ENCODE assay signal across 1 cellular context in the genomic region with DNA sequence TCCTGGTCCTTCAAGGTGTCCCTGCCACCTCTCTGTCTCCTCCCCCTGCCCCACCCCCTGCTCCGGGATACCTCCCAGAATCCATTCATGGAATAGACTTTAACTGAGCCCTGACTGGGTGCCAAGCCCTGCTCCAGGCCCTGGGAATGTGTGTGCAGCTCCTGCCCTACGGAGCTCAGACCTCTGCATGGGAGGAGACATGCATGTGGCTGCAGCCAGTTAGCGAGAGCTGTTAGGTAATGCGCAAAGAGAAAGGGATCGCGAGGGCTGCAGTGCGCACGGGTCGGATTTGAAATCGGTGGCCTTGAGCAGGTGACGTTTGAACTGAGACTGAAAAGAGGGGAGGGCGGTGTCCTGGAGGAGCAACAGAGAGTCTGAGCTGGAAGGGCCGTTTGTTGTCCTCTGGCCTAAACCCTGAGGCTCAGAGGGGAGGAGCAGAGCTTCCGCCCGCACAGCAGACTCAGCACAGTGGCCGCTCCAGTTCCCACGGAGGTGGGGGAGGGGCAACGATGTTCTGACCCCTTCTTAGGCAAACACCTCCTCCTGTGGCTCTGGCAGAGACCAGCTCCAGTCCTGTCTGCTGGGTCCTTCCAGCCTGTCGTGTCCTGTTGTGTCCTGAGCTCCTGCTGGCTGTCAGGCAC.
TF ChIP-seq lines count a peak whose summit lies in the region.

No MANE protein-coding gene starts in this region.

TF ChIP-seq in HepG2, 621 proteins besides CTCF, POLR2A, EP300 and RAD21 (continued from another document and continues in another):
- TF ChIP-seq ZNF296 (CRISPR knock-in tag; conservative IDR thresholded peaks at IDR 0.05): peak; percentile 90; the same call in 1 of the 2 replicates
- no peak for TF ChIP-seq KMT2B (CRISPR knock-in tag; IDR thresholded peaks at IDR 0.05)
- 0 out of 2 replicates have a peak, but pooled peaks have one; percentile 32 for TF ChIP-seq ZNF432 (CRISPR knock-in tag; IDR thresholded peaks at IDR 0.05; ENCODE audit: borderline replicate concordance)
- TF ChIP-seq REL (CRISPR knock-in tag; conservative IDR thresholded peaks at IDR 0.05): no peak
- TF ChIP-seq ZNF564 (CRISPR knock-in tag; IDR thresholded peaks at IDR 0.05): no peak
- no peak for TF ChIP-seq ISL2 (CRISPR knock-in tag; IDR thresholded peaks at IDR 0.05)
- no peak for TF ChIP-seq ZNF776 (CRISPR knock-in tag; IDR thresholded peaks at IDR 0.05)
- TF ChIP-seq HES4 (CRISPR knock-in tag; IDR thresholded peaks at IDR 0.05; ENCODE audit: borderline replicate concordance): peak; percentile 50; the same call in 1 of the 2 replicates
- peak; percentile 46; the same call in 1 of the 2 replicates for TF ChIP-seq KDM6A (CRISPR knock-in tag; IDR thresholded peaks at IDR 0.05; ENCODE audit: low read depth)
- no peak; the same call in 1 of the 2 replicates for TF ChIP-seq ZNF205 (CRISPR knock-in tag; IDR thresholded peaks at IDR 0.05)
- TF ChIP-seq PITX1 (CRISPR knock-in tag; IDR thresholded peaks at IDR 0.05): no peak; the same call in 1 of the 2 replicates
- TF ChIP-seq RCOR2 (CRISPR knock-in tag; IDR thresholded peaks at IDR 0.05): no peak
- TF ChIP-seq KAT2B (IDR thresholded peaks at IDR 0.05; ENCODE audit: borderline replicate concordance, low read depth, low read length): no peak
- TF ChIP-seq SOX5 (CRISPR knock-in tag; IDR thresholded peaks at IDR 0.05; ENCODE audit: borderline replicate concordance): peak; percentile 45; the same call in 1 of the 2 replicates
- TF ChIP-seq CHD4 (IDR thresholded peaks at IDR 0.05; ENCODE audit: borderline replicate concordance, low read length): no peak
- no peak for TF ChIP-seq NCOA5 (CRISPR knock-in tag; IDR thresholded peaks at IDR 0.05)
- no peak for TF ChIP-seq ZNF530 (CRISPR knock-in tag; IDR thresholded peaks at IDR 0.05; ENCODE audit: low read depth)
- no peak for TF ChIP-seq SNRNP70 (IDR thresholded peaks at IDR 0.05; ENCODE audit: low read depth, low read length)
- no peak for TF ChIP-seq CENPX (CRISPR knock-in tag; IDR thresholded peaks at IDR 0.05)
- no peak for TF ChIP-seq ZNF720 (CRISPR knock-in tag; IDR thresholded peaks at IDR 0.05)
- TF ChIP-seq, protein P1, sequence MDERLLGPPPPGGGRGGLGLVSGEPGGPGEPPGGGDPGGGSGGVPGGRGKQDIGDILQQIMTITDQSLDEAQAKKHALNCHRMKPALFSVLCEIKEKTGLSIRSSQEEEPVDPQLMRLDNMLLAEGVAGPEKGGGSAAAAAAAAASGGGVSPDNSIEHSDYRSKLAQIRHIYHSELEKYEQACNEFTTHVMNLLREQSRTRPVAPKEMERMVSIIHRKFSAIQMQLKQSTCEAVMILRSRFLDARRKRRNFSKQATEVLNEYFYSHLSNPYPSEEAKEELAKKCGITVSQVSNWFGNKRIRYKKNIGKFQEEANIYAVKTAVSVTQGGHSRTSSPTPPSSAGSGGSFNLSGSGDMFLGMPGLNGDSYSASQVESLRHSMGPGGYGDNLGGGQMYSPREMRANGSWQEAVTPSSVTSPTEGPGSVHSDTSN (CRISPR knock-in tag; IDR thresholded peaks at IDR 0.05): no peak
- no peak for TF ChIP-seq ZNF30 (CRISPR knock-in tag; IDR thresholded peaks at IDR 0.05)
- TF ChIP-seq ZNF331 (CRISPR knock-in tag; IDR thresholded peaks at IDR 0.05): peak; percentile 71
- TF ChIP-seq ZNF644 (CRISPR knock-in tag; IDR thresholded peaks at IDR 0.05; ENCODE audit: low read depth): 0 out of 2 replicates have a peak, but pooled peaks have one; percentile 20
- TF ChIP-seq ZNF431 (CRISPR knock-in tag; IDR thresholded peaks at IDR 0.05; ENCODE audit: borderline replicate concordance, low read depth): no peak
- TF ChIP-seq, protein P2, sequence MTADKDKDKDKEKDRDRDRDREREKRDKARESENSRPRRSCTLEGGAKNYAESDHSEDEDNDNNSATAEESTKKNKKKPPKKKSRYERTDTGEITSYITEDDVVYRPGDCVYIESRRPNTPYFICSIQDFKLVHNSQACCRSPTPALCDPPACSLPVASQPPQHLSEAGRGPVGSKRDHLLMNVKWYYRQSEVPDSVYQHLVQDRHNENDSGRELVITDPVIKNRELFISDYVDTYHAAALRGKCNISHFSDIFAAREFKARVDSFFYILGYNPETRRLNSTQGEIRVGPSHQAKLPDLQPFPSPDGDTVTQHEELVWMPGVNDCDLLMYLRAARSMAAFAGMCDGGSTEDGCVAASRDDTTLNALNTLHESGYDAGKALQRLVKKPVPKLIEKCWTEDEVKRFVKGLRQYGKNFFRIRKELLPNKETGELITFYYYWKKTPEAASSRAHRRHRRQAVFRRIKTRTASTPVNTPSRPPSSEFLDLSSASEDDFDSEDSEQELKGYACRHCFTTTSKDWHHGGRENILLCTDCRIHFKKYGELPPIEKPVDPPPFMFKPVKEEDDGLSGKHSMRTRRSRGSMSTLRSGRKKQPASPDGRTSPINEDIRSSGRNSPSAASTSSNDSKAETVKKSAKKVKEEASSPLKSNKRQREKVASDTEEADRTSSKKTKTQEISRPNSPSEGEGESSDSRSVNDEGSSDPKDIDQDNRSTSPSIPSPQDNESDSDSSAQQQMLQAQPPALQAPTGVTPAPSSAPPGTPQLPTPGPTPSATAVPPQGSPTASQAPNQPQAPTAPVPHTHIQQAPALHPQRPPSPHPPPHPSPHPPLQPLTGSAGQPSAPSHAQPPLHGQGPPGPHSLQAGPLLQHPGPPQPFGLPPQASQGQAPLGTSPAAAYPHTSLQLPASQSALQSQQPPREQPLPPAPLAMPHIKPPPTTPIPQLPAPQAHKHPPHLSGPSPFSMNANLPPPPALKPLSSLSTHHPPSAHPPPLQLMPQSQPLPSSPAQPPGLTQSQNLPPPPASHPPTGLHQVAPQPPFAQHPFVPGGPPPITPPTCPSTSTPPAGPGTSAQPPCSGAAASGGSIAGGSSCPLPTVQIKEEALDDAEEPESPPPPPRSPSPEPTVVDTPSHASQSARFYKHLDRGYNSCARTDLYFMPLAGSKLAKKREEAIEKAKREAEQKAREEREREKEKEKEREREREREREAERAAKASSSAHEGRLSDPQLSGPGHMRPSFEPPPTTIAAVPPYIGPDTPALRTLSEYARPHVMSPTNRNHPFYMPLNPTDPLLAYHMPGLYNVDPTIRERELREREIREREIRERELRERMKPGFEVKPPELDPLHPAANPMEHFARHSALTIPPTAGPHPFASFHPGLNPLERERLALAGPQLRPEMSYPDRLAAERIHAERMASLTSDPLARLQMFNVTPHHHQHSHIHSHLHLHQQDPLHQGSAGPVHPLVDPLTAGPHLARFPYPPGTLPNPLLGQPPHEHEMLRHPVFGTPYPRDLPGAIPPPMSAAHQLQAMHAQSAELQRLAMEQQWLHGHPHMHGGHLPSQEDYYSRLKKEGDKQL (CRISPR knock-in tag; IDR thresholded peaks at IDR 0.05; ENCODE audit: low read depth): no peak
- TF ChIP-seq, protein P3, sequence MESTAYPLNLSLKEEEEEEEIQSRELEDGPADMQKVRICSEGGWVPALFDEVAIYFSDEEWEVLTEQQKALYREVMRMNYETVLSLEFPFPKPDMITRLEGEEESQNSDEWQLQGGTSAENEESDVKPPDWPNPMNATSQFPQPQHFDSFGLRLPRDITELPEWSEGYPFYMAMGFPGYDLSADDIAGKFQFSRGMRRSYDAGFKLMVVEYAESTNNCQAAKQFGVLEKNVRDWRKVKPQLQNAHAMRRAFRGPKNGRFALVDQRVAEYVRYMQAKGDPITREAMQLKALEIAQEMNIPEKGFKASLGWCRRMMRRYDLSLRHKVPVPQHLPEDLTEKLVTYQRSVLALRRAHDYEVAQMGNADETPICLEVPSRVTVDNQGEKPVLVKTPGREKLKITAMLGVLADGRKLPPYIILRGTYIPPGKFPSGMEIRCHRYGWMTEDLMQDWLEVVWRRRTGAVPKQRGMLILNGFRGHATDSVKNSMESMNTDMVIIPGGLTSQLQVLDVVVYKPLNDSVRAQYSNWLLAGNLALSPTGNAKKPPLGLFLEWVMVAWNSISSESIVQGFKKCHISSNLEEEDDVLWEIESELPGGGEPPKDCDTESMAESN (CRISPR knock-in tag; conservative IDR thresholded peaks at IDR 0.05): peak; percentile 83; the same call in 1 of the 2 replicates
- TF ChIP-seq NAIF1 (CRISPR knock-in tag; IDR thresholded peaks at IDR 0.05; ENCODE audit: borderline replicate concordance): no peak
- TF ChIP-seq, protein P4, sequence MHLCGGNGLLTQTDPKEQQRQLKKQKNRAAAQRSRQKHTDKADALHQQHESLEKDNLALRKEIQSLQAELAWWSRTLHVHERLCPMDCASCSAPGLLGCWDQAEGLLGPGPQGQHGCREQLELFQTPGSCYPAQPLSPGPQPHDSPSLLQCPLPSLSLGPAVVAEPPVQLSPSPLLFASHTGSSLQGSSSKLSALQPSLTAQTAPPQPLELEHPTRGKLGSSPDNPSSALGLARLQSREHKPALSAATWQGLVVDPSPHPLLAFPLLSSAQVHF (CRISPR knock-in tag; IDR thresholded peaks at IDR 0.05): no peak
- TF ChIP-seq SP4 (CRISPR knock-in tag; IDR thresholded peaks at IDR 0.05): peak; percentile 54
- TF ChIP-seq, protein P5, sequence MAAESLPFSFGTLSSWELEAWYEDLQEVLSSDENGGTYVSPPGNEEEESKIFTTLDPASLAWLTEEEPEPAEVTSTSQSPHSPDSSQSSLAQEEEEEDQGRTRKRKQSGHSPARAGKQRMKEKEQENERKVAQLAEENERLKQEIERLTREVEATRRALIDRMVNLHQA (CRISPR knock-in tag; IDR thresholded peaks at IDR 0.05): no peak
- TF ChIP-seq ONECUT2 (CRISPR knock-in tag; IDR thresholded peaks at IDR 0.05): no peak
- TF ChIP-seq ZNF350 (CRISPR knock-in tag; IDR thresholded peaks at IDR 0.05; ENCODE audit: borderline replicate concordance, low read depth): peak; percentile 63; the same call in 1 of the 2 replicates
- no peak for TF ChIP-seq RAD51 (IDR thresholded peaks at IDR 0.05; ENCODE audit: borderline replicate concordance)
- TF ChIP-seq KDM5B (CRISPR knock-in tag; IDR thresholded peaks at IDR 0.05; ENCODE audit: borderline replicate concordance): no peak; the same call in 1 of the 2 replicates
- TF ChIP-seq, protein P6, sequence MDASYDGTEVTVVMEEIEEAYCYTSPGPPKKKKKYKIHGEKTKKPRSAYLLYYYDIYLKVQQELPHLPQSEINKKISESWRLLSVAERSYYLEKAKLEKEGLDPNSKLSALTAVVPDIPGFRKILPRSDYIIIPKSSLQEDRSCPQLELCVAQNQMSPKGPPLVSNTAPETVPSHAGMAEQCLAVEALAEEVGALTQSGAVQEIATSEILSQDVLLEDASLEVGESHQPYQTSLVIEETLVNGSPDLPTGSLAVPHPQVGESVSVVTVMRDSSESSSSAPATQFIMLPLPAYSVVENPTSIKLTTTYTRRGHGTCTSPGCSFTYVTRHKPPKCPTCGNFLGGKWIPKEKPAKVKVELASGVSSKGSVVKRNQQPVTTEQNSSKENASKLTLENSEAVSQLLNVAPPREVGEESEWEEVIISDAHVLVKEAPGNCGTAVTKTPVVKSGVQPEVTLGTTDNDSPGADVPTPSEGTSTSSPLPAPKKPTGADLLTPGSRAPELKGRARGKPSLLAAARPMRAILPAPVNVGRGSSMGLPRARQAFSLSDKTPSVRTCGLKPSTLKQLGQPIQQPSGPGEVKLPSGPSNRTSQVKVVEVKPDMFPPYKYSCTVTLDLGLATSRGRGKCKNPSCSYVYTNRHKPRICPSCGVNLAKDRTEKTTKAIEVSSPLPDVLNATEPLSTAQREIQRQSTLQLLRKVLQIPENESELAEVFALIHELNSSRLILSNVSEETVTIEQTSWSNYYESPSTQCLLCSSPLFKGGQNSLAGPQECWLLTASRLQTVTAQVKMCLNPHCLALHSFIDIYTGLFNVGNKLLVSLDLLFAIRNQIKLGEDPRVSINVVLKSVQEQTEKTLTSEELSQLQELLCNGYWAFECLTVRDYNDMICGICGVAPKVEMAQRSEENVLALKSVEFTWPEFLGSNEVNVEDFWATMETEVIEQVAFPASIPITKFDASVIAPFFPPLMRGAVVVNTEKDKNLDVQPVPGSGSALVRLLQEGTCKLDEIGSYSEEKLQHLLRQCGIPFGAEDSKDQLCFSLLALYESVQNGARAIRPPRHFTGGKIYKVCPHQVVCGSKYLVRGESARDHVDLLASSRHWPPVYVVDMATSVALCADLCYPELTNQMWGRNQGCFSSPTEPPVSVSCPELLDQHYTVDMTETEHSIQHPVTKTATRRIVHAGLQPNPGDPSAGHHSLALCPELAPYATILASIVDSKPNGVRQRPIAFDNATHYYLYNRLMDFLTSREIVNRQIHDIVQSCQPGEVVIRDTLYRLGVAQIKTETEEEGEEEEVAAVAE (CRISPR knock-in tag; IDR thresholded peaks at IDR 0.05; ENCODE audit: borderline replicate concordance): no peak
- no peak for TF ChIP-seq ZNF326 (CRISPR knock-in tag; IDR thresholded peaks at IDR 0.05; ENCODE audit: borderline replicate concordance)
- TF ChIP-seq ZNF234 (CRISPR knock-in tag; conservative IDR thresholded peaks at IDR 0.05): no peak
- TF ChIP-seq ZNF883 (CRISPR knock-in tag; IDR thresholded peaks at IDR 0.05; ENCODE audit: not compliant biosample characterization): no peak
- peak; percentile 41; the same call in 1 of the 2 replicates for TF ChIP-seq FOXA3 (CRISPR knock-in tag; IDR thresholded peaks at IDR 0.05)
- no peak for TF ChIP-seq ZNF652 (CRISPR knock-in tag; IDR thresholded peaks at IDR 0.05; ENCODE audit: borderline replicate concordance, low read depth)
- TF ChIP-seq, protein P7, sequence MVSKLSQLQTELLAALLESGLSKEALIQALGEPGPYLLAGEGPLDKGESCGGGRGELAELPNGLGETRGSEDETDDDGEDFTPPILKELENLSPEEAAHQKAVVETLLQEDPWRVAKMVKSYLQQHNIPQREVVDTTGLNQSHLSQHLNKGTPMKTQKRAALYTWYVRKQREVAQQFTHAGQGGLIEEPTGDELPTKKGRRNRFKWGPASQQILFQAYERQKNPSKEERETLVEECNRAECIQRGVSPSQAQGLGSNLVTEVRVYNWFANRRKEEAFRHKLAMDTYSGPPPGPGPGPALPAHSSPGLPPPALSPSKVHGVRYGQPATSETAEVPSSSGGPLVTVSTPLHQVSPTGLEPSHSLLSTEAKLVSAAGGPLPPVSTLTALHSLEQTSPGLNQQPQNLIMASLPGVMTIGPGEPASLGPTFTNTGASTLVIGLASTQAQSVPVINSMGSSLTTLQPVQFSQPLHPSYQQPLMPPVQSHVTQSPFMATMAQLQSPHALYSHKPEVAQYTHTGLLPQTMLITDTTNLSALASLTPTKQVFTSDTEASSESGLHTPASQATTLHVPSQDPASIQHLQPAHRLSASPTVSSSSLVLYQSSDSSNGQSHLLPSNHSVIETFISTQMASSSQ (IDR thresholded peaks at IDR 0.05; ENCODE audit: low read depth): no peak
- TF ChIP-seq, protein P7 (CRISPR knock-in tag; IDR thresholded peaks at IDR 0.05; ENCODE audit: borderline replicate concordance): peak; percentile 57; the same call in 1 of the 2 replicates
- no peak for TF ChIP-seq PLRG1 (conservative IDR thresholded peaks at IDR 0.05)
- TF ChIP-seq AHR (CRISPR knock-in tag; IDR thresholded peaks at IDR 0.05): no peak
- TF ChIP-seq ZNF629 (CRISPR knock-in tag; conservative IDR thresholded peaks at IDR 0.05): no peak
- no peak for TF ChIP-seq NPAS2 (CRISPR knock-in tag; IDR thresholded peaks at IDR 0.05; ENCODE audit: borderline replicate concordance)
